ENCODE assay signal across 8 cellular contexts in the genomic region with DNA sequence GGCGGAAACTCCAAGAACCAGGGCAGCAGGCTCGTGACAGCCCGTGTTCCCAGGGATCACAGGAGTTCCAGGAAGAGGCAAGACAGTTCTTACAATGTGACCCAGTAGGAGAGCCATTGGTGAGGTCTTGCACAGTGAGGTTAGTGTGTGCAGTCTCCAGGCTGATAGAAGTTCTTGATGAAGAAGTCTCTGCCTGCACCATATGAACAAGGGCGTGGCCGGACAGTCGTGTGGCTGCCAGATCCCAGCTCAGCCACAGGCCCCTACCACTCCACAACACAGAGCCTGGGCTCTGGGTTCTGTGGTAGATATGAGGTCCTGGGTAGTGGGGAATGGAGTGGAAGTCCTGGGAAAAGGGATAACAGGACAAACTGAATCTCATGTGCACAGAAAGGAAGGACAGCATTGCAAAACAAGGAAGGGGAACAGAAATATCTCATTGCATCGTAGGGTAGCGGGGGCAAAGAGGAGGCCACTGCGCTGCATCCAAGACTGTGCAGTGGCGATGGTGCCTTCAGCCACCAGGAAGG.
DNase-seq lines count a peak whose midpoint lies in the region; ATAC-seq and TF ChIP-seq lines count a peak whose summit lies in the region.

No MANE protein-coding gene starts in this region.

- peak overlapping the region; percentile 98 for H3K27ac Mint-ChIP-seq in activated CD8-positive, alpha-beta T cell treated with anti-CD3 and anti-CD28 coated beads, Interleukin-2, amount 10 ng/mL, durations not matched to agents 7 days and 5 days
- H3K27ac Mint-ChIP-seq in neural crest cell (ENCODE audit: unreplicated experiment): peak overlapping the region; percentile 69

- TF ChIP-seq CTCF in LNCaP clone FGC (IDR thresholded peaks at IDR 0.05; ENCODE audit: control insufficient read depth, extremely low read depth, insufficient read depth) (no peak), neural crest cell (conservative IDR thresholded peaks at IDR 0.05) (no peak)

- CTCF ChIA-PET in activated CD8-positive, alpha-beta T cell treated with anti-CD3 and anti-CD28 coated beads, Interleukin-2, amount 10 ng/mL, durations not matched to agents 7 days and 5 days (lab: Charles Lee): interaction anchor here (0.7 to 5.2 kb wide), 4 partner anchors 15 to 161 kb away, joined by 3 to 36 read pairs (median 3); no protein-coding TSS in a partner anchor

- peaks cover 32% of the 10 kb centered on the region for H3K4me1 Mint-ChIP-seq in activated CD8-positive, alpha-beta T cell treated with anti-CD3 and anti-CD28 coated beads, Interleukin-2, amount 10 ng/mL, durations not matched to agents 7 days and 5 days (ENCODE audit: low read depth)
- H3K4me1 Mint-ChIP-seq in neural crest cell: peaks cover 34% of the 10 kb centered on the region

- peak overlapping the region; percentile 56 for H3K4me3 ChIP-seq in LNCaP clone FGC (ENCODE audit: low read depth, low read length)

- peaks cover 10% of the 10 kb centered on the region for H3K36me3 Mint-ChIP-seq in activated CD8-positive, alpha-beta T cell treated with anti-CD3 and anti-CD28 coated beads, Interleukin-2, amount 10 ng/mL, durations not matched to agents 7 days and 5 days (ENCODE audit: low read depth)
- peaks cover 3% of the 10 kb centered on the region for H3K36me3 Mint-ChIP-seq in neural crest cell (ENCODE audit: low read depth)

- ATAC-seq in Right ventricle myocardium inferior: no peak
- no peak for ATAC-seq in activated CD8-positive, alpha-beta T cell treated with anti-CD3 and anti-CD28 coated beads, Interleukin-2, amount 10 ng/mL, durations not matched to agents 7 days and 5 days

- peaks cover 6% of the 10 kb centered on the region for H3K9me3 Mint-ChIP-seq in activated CD8-positive, alpha-beta T cell treated with anti-CD3 and anti-CD28 coated beads, Interleukin-2, amount 10 ng/mL, durations not matched to agents 7 days and 5 days (ENCODE audit: insufficient read depth)
- peaks cover 3% of the 10 kb centered on the region for H3K9me3 Mint-ChIP-seq in neural crest cell

- peaks cover 4% of the 10 kb centered on the region for H3K27me3 Mint-ChIP-seq in activated CD8-positive, alpha-beta T cell treated with anti-CD3 and anti-CD28 coated beads, Interleukin-2, amount 10 ng/mL, durations not matched to agents 7 days and 5 days (ENCODE audit: low read depth)
- peaks cover 16% of the 10 kb centered on the region for H3K27me3 Mint-ChIP-seq in neural crest cell (ENCODE audit: low read depth)

- intact Hi-C loops in Right ventricle myocardium inferior (cut with DNase I): loop anchor here (5.0 kb wide), 1 partner anchor 538 kb away; a partner anchor contains a TSS
- intact Hi-C loops in cardiac septum (cut with DNase I): no loop called here

- peak; percentile 66 for DNase-seq in Right ventricle myocardium inferior (ENCODE audit: missing footprints)
- DNase-seq in cardiac septum (ENCODE audit: low spot score): no peak
- DNase-seq in LNCaP clone FGC (ENCODE audit: low read depth): no peak
- DNase-seq in activated CD8-positive, alpha-beta T cell treated with anti-CD3 and anti-CD28 coated beads, Interleukin-2, amount 10 ng/mL, durations not matched to agents 7 days and 5 days: peak; percentile 35
- DNase-seq in fibroblast of the conjunctiva (ENCODE audit: low read depth): peak; percentile 20
- DNase-seq in neural crest cell (ENCODE audit: low read depth, low spot score): no peak
- DNase-seq in middle frontal gyrus (ENCODE audit: extremely low spot score, low spot score): no peak
- no peak for DNase-seq in NCI-H1048 (lab: John Stamatoyannopoulos, UW)

- peak overlapping the region; percentile 87 for H3K4me3 Mint-ChIP-seq in activated CD8-positive, alpha-beta T cell treated with anti-CD3 and anti-CD28 coated beads, Interleukin-2, amount 10 ng/mL, durations not matched to agents 7 days and 5 days
- peak overlapping the region; percentile 88 for H3K4me3 Mint-ChIP-seq in neural crest cell

- POLR2A ChIA-PET in activated CD8-positive, alpha-beta T cell treated with anti-CD3 and anti-CD28 coated beads, Interleukin-2, amount 10 ng/mL, durations not matched to agents 7 days and 5 days (lab: Charles Lee): interaction anchor here (0.7 to 1.0 kb wide), 3 partner anchors 64 to 72 kb away, joined by 3 to 4 read pairs (median 3); a partner anchor contains a TSS

Comparison
In these comparisons a context has a peak if more than half of its experiments do, and no peak if none do; other contexts are left out.
1. DNase-seq: peak in Right ventricle myocardium inferior (single experiment), activated CD8-positive, alpha-beta T cell treated with anti-CD3 and anti-CD28 coated beads, Interleukin-2, amount 10 ng/mL, durations not matched to agents 7 days and 5 days (single experiment) and fibroblast of the conjunctiva (single experiment); none in cardiac septum (single experiment), LNCaP clone FGC (single experiment), neural crest cell (single experiment), middle frontal gyrus (single experiment) and NCI-H1048 (single experiment).